Comparison of ENCODE assay signal across 18 cellular contexts in genomic region chr17:57666946-57667345, GRCh38.
DNase-seq lines count a peak whose midpoint lies in the region; FAIRE-seq and TF ChIP-seq lines count a peak whose summit lies in the region.
"Had no signal": no experiment of that assay in that cellular context is flagged by ENCODE, and none has a peak within 500 bp of the region (broad histone marks: within the 10 kb centered on the region; RNA-seq: fewer than 3 reads in every experiment).

No MANE protein-coding gene starts in this region.

- WGBS in mesodermal cell (ENCODE audit: insufficient coverage in 2 of 2), 2 experiments, result 94 to 100% methylated on average over 4 of the region's 6 CpGs
- 78 to 92% methylated on average over 6 of the region's 6 CpGs for WGBS in testis, 2 donors
- WGBS in small intestine, 3 donors, result 88 to 96% (median 91%) methylated on average over 6 of the region's 6 CpGs

- DNase-seq in activated effector memory CD4-positive, alpha-beta T cell treated with anti-CD3 and anti-CD28 coated beads, Interleukin-2, amount 50 U/mL, for 16 hours, result peak; percentile 33
- DNase-seq in activated effector memory CD4-positive, alpha-beta T cell treated with Interleukin-2 at 50 U/mL for 16 hours, result no peak
- peak; percentile 10 for DNase-seq in testis
- DNase-seq in DMS79 treated with DMSO at 0.1 percent for 48 hours (lab: John Stamatoyannopoulos, UW), result no peak
- no peak for DNase-seq in small intestine
- no peak for DNase-seq in GM12892 (ENCODE audit: insufficient read length)
- DNase-seq: Calu3; effector memory CD4-positive, alpha-beta T cell; left colon; NCI-H1048; NCI-H2107; psoas muscle had no signal

- TF ChIP-seq POLR2A in testis (IDR thresholded peaks at IDR 0.05), result no peak
- TF ChIP-seq POLR2A in GM12892 (IDR thresholded peaks at IDR 0.05; ENCODE audit: low read depth, low read length), result no peak

- peak overlapping the region; percentile 89 for H3K27ac ChIP-seq in angular gyrus (ENCODE audit: low read depth, low read length)
- H3K27ac ChIP-seq in mesodermal cell (ENCODE audit: low read depth, low read length, severe bottlenecking), result peak overlapping the region; percentile 23
- no peak overlapping the region for H3K27ac ChIP-seq in testis
- no peak overlapping the region for H3K27ac ChIP-seq in small intestine (ENCODE audit: low read depth in 1 of 2, low read length in 1 of 2)

- no peak for TF ChIP-seq CTCF in testis (IDR thresholded peaks at IDR 0.05)

- H3K9me3 ChIP-seq in mesodermal cell (ENCODE audit: control insufficient read depth, low read length) (no peaks in the 10 kb centered on the region), testis (no peaks in the 10 kb centered on the region), small intestine (ENCODE audit: control insufficient read depth, low read depth) (no peaks in the 10 kb centered on the region)
- H3K9me3 ChIP-seq: psoas muscle had no signal

- intact Hi-C loops in testis (cut with DNase I; ENCODE audit: low total_unique reads), result no loop called here

- no peak for FAIRE-seq in small intestine (lab: Jason Lieb, UNC)
- no peak for FAIRE-seq in GM12892 (lab: Jason Lieb, UNC)
- FAIRE-seq: G401.6, GM12891, RCC 7860 had no signal

- peaks cover 40% of the 10 kb centered on the region for H3K4me1 ChIP-seq in mesodermal cell (ENCODE audit: control insufficient read depth, insufficient read depth, low read length, poor library complexity, severe bottlenecking)
- H3K4me1 ChIP-seq in testis, result peaks cover 13% of the 10 kb centered on the region
- H3K4me1 ChIP-seq in small intestine (ENCODE audit: control insufficient read depth in 2 of 2, insufficient read depth in 1 of 2, low read depth in 1 of 2, low read length in 1 of 2), result no peaks in the 10 kb centered on the region

- H3K27me3 ChIP-seq in testis, result no peaks in the 10 kb centered on the region
- no peaks in the 10 kb centered on the region for H3K27me3 ChIP-seq in small intestine (ENCODE audit: control insufficient read depth in 2 of 2, insufficient read depth in 2 of 2, low read length in 2 of 2)

- peaks cover 28% of the 10 kb centered on the region for H3K36me3 ChIP-seq in mesodermal cell (ENCODE audit: control insufficient read depth, insufficient read depth, low read length)
- no peaks in the 10 kb centered on the region for H3K36me3 ChIP-seq in testis (ENCODE audit: low read depth, missing control alignments)
- H3K36me3 ChIP-seq in small intestine (ENCODE audit: control insufficient read depth in 2 of 2, insufficient read depth in 2 of 2, low read length in 2 of 2), result no peaks in the 10 kb centered on the region

- H3K4me3 ChIP-seq in mesodermal cell (ENCODE audit: extremely low read depth, insufficient read depth, low read length, poor library complexity, severe bottlenecking), result no peak overlapping the region
- no peak overlapping the region for H3K4me3 ChIP-seq in testis
- no peak overlapping the region for H3K4me3 ChIP-seq in small intestine (ENCODE audit: low read depth in 1 of 2, low read length in 2 of 2)
- H3K4me3 ChIP-seq: GM23338, psoas muscle had no signal

Comparison
In these comparisons a context has a peak if more than half of its experiments do, and no peak if none do; other contexts are left out.
1. DNase-seq: peak in activated effector memory CD4-positive, alpha-beta T cell treated with anti-CD3 and anti-CD28 coated beads, Interleukin-2, amount 50 U/mL, for 16 hours (single experiment) and testis (single experiment); none in activated effector memory CD4-positive, alpha-beta T cell treated with Interleukin-2 at 50 U/mL for 16 hours (single experiment), DMS79 treated with DMSO at 0.1 percent for 48 hours (single experiment), small intestine (single experiment) and GM12892 (single experiment).
2. H3K27ac ChIP-seq: peak in angular gyrus (single experiment) and mesodermal cell (single experiment); none in testis (0 of 2) and small intestine (0 of 2).